ENCODE assay signal across 11 cellular contexts in the genomic region with DNA sequence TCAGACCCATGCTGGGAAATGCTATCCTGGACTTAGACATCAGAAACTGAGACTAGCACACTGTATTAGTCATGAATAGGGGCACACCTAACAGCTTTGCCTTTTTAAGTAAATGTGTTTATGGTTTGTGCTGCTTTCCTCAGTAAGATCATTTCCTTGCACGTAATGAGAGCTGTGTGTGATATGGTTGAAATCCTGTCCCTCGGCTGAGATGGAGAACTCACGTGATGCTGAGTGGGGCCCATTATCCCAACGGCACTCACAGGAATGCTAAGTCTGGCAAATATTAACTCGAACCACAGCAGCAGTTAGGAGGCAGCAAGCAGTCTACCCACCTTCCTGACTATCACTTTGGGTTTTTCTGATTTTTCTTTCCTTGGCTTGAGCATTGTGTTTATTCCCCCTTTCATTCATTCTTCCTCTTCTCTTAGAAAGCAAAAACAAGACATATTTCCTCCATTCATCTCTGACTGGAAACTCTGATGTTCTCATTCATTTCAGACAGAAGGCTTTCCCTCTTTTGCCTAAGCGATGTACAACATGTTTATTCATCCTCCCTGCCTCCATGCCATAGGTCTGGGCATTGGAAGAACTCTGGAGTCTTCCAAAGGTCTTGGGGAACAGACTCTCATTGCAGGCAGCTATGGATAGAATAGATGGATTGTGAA. TPM values are rescaled to one million over a fixed set of nuclear protein-coding genes. Genes with fewer than 3 reads are reported as not detected.
A peak's percentile ranks its signal among the peaks of the same experiment; 100 is the strongest.
DNase-seq lines count a peak whose midpoint lies in the region; ATAC-seq, FAIRE-seq and TF ChIP-seq lines count a peak whose summit lies in the region.
"Had no signal": no experiment of that assay in that cellular context is flagged by ENCODE, and none has a peak within 500 bp of the region (broad histone marks: within the 10 kb centered on the region; RNA-seq: fewer than 3 reads in every experiment).

No MANE protein-coding gene starts in this region.

- peak; percentile 87 for ATAC-seq in activated T-helper 17 cell treated with anti-CD3 and anti-CD28 coated beads, Interleukin-2, amount 50 U/mL, for 72 hours (replicated peaks)
- no peak for ATAC-seq in GM23338
- ATAC-seq: heart right ventricle had no signal

- peak overlapping the region; percentile 61 for H3K4me3 Mint-ChIP-seq in activated T-helper 17 cell treated with anti-CD3 and anti-CD28 coated beads, Interleukin-2, amount 50 U/mL, for 72 hours
- H3K4me3 Mint-ChIP-seq in GM23338 = no peak overlapping the region

- H3K4me1 ChIP-seq in cardiac muscle cell (ENCODE audit: low read depth) (peaks cover 27% of the 10 kb centered on the region), uterus (peaks cover 0 to 10% of the 10 kb centered on the region in 2 donors), GM23338 (ENCODE audit: insufficient read depth) (peaks cover 11% of the 10 kb centered on the region)

- peaks cover 20% of the 10 kb centered on the region for H3K4me1 Mint-ChIP-seq in activated T-helper 17 cell treated with anti-CD3 and anti-CD28 coated beads, Interleukin-2, amount 50 U/mL, for 72 hours
- peaks cover 39% of the 10 kb centered on the region for H3K4me1 Mint-ChIP-seq in GM23338

- no peaks in the 10 kb centered on the region for H3K27me3 ChIP-seq in cardiac muscle cell
- H3K27me3 ChIP-seq in uterus = no peaks in the 10 kb centered on the region
- H3K27me3 ChIP-seq in GM23338 (ENCODE audit: insufficient read depth) = peaks cover 29% of the 10 kb centered on the region

- peaks cover 7% of the 10 kb centered on the region; the same call in 1 of the 2 replicates for H4K20me1 ChIP-seq in GM23338 (replicated peaks; ENCODE audit: insufficient read depth)

- FAIRE-seq in islet of Langerhans (lab: Jason Lieb, UNC) = peak; percentile 94

- TF ChIP-seq CTCF in cardiac muscle cell (IDR thresholded peaks at IDR 0.05; ENCODE audit: low read depth, low read length) (no peak), uterus (IDR thresholded peaks at IDR 0.05) (no peak), GM23338 (conservative IDR thresholded peaks at IDR 0.05; ENCODE audit: low read depth in 2 of 2) (no peak)

- H3K9me3 ChIP-seq in cardiac muscle cell (ENCODE audit: low read depth) (no peaks in the 10 kb centered on the region), uterus (no peaks in the 10 kb centered on the region)
- H3K9me3 ChIP-seq: heart right ventricle had no signal

- DNase-seq in cardiac muscle cell (ENCODE audit: low read depth in 1 of 2, low spot score in 1 of 2) (peak in 1 of 2 donors; percentile 38), cardiac septum (ENCODE audit: low spot score) (no peak), uterus (no peak), occipital lobe (lab: John Stamatoyannopoulos, UW) (no peak), GM23338 (ENCODE audit: low spot score) (no peak), islet precursor cell (no peak)
- DNase-seq: activated effector memory CD4-positive, alpha-beta T cell treated with Interleukin-2 at 50 U/mL for 16 hours; COR-L47; heart right ventricle had no signal

- H3K4me3 ChIP-seq in cardiac muscle cell (no peak overlapping the region), uterus (no peak overlapping the region), GM23338 (no peak overlapping the region)
- H3K4me3 ChIP-seq: heart right ventricle had no signal

- H3K27me3 Mint-ChIP-seq in activated T-helper 17 cell treated with anti-CD3 and anti-CD28 coated beads, Interleukin-2, amount 50 U/mL, for 72 hours = peaks cover 16% of the 10 kb centered on the region
- no peaks in the 10 kb centered on the region for H3K27me3 Mint-ChIP-seq in GM23338 (ENCODE audit: insufficient read depth, low read depth, poor library complexity)

- H3K36me3 ChIP-seq in cardiac muscle cell = no peaks in the 10 kb centered on the region
- no peaks in the 10 kb centered on the region for H3K36me3 ChIP-seq in uterus
- no peaks in the 10 kb centered on the region for H3K36me3 ChIP-seq in GM23338 (ENCODE audit: insufficient read depth)
- H3K36me3 ChIP-seq: heart right ventricle had no signal

- no peak overlapping the region for H3K4me2 ChIP-seq in GM23338

- peak overlapping the region; percentile 60 for H3K27ac Mint-ChIP-seq in activated T-helper 17 cell treated with anti-CD3 and anti-CD28 coated beads, Interleukin-2, amount 50 U/mL, for 72 hours
- H3K27ac Mint-ChIP-seq in GM23338 = no peak overlapping the region

- TF ChIP-seq POLR2A in uterus (IDR thresholded peaks at IDR 0.05) = no peak

- intact Hi-C loops in cardiac septum (cut with DNase I) (no loop called here), uterus (cut with DNase I; ENCODE audit: low total_unique reads) (no loop called here)

- H3K9me2 ChIP-seq in GM23338 (ENCODE audit: insufficient read depth) = no peaks in the 10 kb centered on the region

- H3K79me2 ChIP-seq in GM23338 (replicated peaks; ENCODE audit: insufficient read depth) = peaks cover 3% of the 10 kb centered on the region; the same call in 1 of the 2 replicates

- no peak overlapping the region for H2AFZ ChIP-seq in GM23338

- H3K9me3 Mint-ChIP-seq in activated T-helper 17 cell treated with anti-CD3 and anti-CD28 coated beads, Interleukin-2, amount 50 U/mL, for 72 hours = no peaks in the 10 kb centered on the region
- H3K9me3 Mint-ChIP-seq in GM23338 = no peaks in the 10 kb centered on the region

- no peaks in the 10 kb centered on the region for H3F3A ChIP-seq in GM23338 (replicated peaks; ENCODE audit: low read depth)

- peaks cover 6% of the 10 kb centered on the region for H3K36me3 Mint-ChIP-seq in activated T-helper 17 cell treated with anti-CD3 and anti-CD28 coated beads, Interleukin-2, amount 50 U/mL, for 72 hours (ENCODE audit: low read depth)
- peaks cover 3% of the 10 kb centered on the region; the same call in 2 of the 3 replicates for H3K36me3 Mint-ChIP-seq in GM23338 (ENCODE audit: low read depth)

- H3K27ac ChIP-seq in cardiac muscle cell = peak overlapping the region; percentile 48
- peak overlapping the region; percentile 33 to 52 for H3K27ac ChIP-seq in uterus
- H3K27ac ChIP-seq in GM23338 (ENCODE audit: low read depth) = no peak overlapping the region
- H3K27ac ChIP-seq: heart right ventricle had no signal

TF ChIP-seq in GM23338, 12 proteins besides CTCF, POLR2A, EP300 and RAD21 (continues in another document):
- TF ChIP-seq EZH2phosphoT487 (IDR thresholded peaks at IDR 0.05; ENCODE audit: unreplicated experiment) (no peak), ZNF331 (CRISPR knock-in tag; IDR thresholded peaks at IDR 0.05; ENCODE audit: low read depth) (no peak), ZNF114 (CRISPR knock-in tag; IDR thresholded peaks at IDR 0.05) (no peak)
- TF ChIP-seq, protein P1, sequence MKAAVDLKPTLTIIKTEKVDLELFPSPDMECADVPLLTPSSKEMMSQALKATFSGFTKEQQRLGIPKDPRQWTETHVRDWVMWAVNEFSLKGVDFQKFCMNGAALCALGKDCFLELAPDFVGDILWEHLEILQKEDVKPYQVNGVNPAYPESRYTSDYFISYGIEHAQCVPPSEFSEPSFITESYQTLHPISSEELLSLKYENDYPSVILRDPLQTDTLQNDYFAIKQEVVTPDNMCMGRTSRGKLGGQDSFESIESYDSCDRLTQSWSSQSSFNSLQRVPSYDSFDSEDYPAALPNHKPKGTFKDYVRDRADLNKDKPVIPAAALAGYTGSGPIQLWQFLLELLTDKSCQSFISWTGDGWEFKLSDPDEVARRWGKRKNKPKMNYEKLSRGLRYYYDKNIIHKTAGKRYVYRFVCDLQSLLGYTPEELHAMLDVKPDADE (IDR thresholded peaks at IDR 0.05) = no peak
- TF ChIP-seq, protein P2, sequence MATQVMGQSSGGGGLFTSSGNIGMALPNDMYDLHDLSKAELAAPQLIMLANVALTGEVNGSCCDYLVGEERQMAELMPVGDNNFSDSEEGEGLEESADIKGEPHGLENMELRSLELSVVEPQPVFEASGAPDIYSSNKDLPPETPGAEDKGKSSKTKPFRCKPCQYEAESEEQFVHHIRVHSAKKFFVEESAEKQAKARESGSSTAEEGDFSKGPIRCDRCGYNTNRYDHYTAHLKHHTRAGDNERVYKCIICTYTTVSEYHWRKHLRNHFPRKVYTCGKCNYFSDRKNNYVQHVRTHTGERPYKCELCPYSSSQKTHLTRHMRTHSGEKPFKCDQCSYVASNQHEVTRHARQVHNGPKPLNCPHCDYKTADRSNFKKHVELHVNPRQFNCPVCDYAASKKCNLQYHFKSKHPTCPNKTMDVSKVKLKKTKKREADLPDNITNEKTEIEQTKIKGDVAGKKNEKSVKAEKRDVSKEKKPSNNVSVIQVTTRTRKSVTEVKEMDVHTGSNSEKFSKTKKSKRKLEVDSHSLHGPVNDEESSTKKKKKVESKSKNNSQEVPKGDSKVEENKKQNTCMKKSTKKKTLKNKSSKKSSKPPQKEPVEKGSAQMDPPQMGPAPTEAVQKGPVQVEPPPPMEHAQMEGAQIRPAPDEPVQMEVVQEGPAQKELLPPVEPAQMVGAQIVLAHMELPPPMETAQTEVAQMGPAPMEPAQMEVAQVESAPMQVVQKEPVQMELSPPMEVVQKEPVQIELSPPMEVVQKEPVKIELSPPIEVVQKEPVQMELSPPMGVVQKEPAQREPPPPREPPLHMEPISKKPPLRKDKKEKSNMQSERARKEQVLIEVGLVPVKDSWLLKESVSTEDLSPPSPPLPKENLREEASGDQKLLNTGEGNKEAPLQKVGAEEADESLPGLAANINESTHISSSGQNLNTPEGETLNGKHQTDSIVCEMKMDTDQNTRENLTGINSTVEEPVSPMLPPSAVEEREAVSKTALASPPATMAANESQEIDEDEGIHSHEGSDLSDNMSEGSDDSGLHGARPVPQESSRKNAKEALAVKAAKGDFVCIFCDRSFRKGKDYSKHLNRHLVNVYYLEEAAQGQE (IDR thresholded peaks at IDR 0.05; ENCODE audit: unreplicated experiment) = no peak

RNA-seq across cellular contexts. Expression of a gene that starts 38.4 kb away (rescaled TPM):
- 27.5 and 34.7 TPM in 2 replicates for total RNA-seq in cardiac muscle cell
- polyA plus RNA-seq in cardiac muscle cell = 33.0 and 34.5 TPM in 2 replicates
- 16.1 TPM for total RNA-seq in cardiac septum
- 10 to 100 TPM; 11.1 to 28.3 TPM for total RNA-seq in activated T-helper 17 cell treated with anti-CD3 and anti-CD28 coated beads, Interleukin-2, amount 50 U/mL, for 72 hours
- 10 to 100 TPM in 2 of 4 donors, 1 to 10 TPM in 2; 4.6 to 55.1 (median 9.9) TPM for total RNA-seq in uterus
- total RNA-seq in occipital lobe = 14.7 TPM
- total RNA-seq in GM23338 (2014; rRNA removed; shearing (Covaris generic)) = 33.8 and 46.1 TPM in 2 replicates
- 11.7 and 13.2 TPM in 2 replicates for polyA plus RNA-seq in GM23338 (2016; fragmentation: Nextera tagmentation; extraction: Ambion mirVana)
